ENCODE assay signal across 16 cellular contexts in the genomic region with DNA sequence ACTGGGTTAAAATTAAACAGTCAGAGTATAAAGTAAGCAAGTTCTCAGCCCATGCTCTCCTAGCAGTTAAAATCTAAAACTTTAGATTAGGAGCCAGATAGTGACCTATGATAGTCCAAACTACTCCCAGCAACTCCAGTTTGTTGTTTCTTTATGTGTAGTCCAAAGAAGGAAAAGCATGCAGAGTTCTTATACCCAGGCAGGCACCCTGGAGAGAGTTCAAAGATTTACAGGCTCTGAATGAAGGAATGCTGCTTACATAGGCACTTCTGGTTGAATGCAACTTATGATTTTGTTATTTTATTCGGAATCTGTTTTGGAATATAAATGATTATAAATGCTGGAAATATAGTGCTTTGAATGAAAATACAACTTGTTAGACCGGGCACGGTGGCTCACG.
"Had no signal": no experiment of that assay in that cellular context is flagged by ENCODE, and none has a peak within 500 bp of the region (broad histone marks: within the 10 kb centered on the region; RNA-seq: fewer than 3 reads in every experiment).

No MANE protein-coding gene starts in this region.

- H3K9me3 ChIP-seq: ascending aorta, mucosa of descending colon, right lobe of liver, testis had no signal

- ATAC-seq: left lung; mucosa of descending colon; naive thymus-derived CD8-positive, alpha-beta T cell; stimulated activated naive CD8-positive, alpha-beta T cell treated with anti-CD3 and anti-CD28 coated beads, Interleukin-15, amount 100 ng/mL, for 72 hours had no signal

- H3K4me1 Mint-ChIP-seq: naive thymus-derived CD8-positive, alpha-beta T cell; stimulated activated naive CD8-positive, alpha-beta T cell treated with anti-CD3 and anti-CD28 coated beads, Interleukin-15, amount 100 ng/mL, for 72 hours had no signal

- H3K9me3 Mint-ChIP-seq: stimulated activated naive CD8-positive, alpha-beta T cell treated with anti-CD3 and anti-CD28 coated beads, Interleukin-15, amount 100 ng/mL, for 72 hours had no signal

- H3K4me3 Mint-ChIP-seq: naive thymus-derived CD8-positive, alpha-beta T cell; stimulated activated naive CD8-positive, alpha-beta T cell treated with anti-CD3 and anti-CD28 coated beads, Interleukin-15, amount 100 ng/mL, for 72 hours had no signal

- H3K27ac Mint-ChIP-seq: naive thymus-derived CD8-positive, alpha-beta T cell had no signal

- H3K36me3 ChIP-seq: cardiac muscle cell had no signal

- H3K4me1 ChIP-seq: ascending aorta, left lung, testis had no signal

- H3K4me3 ChIP-seq: ascending aorta, cardiac muscle cell, dorsolateral prefrontal cortex, left lung, mucosa of descending colon, right lobe of liver, testis had no signal

- H3K27me3 ChIP-seq: ascending aorta, cardiac muscle cell, dorsolateral prefrontal cortex, left lung, right lobe of liver, testis had no signal

- H3K27me3 Mint-ChIP-seq: stimulated activated naive CD8-positive, alpha-beta T cell treated with anti-CD3 and anti-CD28 coated beads, Interleukin-15, amount 100 ng/mL, for 72 hours had no signal

- H3K27ac ChIP-seq: ascending aorta, cardiac muscle cell, dorsolateral prefrontal cortex, left lung, right lobe of liver, testis had no signal

- DNase-seq: activated CD4-positive, alpha-beta T cell treated with anti-CD3 and anti-CD28 coated beads, Interleukin-2, amount 50 U/mL, for 4 hours; activated CD4-positive, CD25-positive, alpha-beta regulatory T cell treated with anti-CD3 and anti-CD28 coated beads, Interleukin-2, amount 50 U/mL, for 72 hours; activated naive CD4-positive, alpha-beta T cell treated with Interleukin-2 at 50 U/mL for 16 hours; activated T-cell treated with anti-CD3 and anti-CD28 coated beads for 4 hours; dorsolateral prefrontal cortex; erythroblast; left lung; mucosa of descending colon; naive thymus-derived CD8-positive, alpha-beta T cell; nucleus accumbens; right lobe of liver; stimulated activated CD4-positive, alpha-beta T cell treated with anti-CD3 and anti-CD28 coated beads, Interleukin-1b, Interleukin-23, amount 100 ng/mL, for 48 hours; stimulated activated naive CD8-positive, alpha-beta T cell treated with anti-CD3 and anti-CD28 coated beads, Interleukin-15, amount 100 ng/mL, for 72 hours; testis had no signal
